ENCODE assay signal across 12 cellular contexts in genomic region chr6:72579865-72580264, GRCh38. TPM values are rescaled to one million over a fixed set of nuclear protein-coding genes. Genes with fewer than 3 reads are reported as not detected.
DNase-seq lines count a peak whose midpoint lies in the region; ATAC-seq and TF ChIP-seq lines count a peak whose summit lies in the region.
"Had no signal": no experiment of that assay in that cellular context is flagged by ENCODE, and none has a peak within 500 bp of the region (broad histone marks: within the 10 kb centered on the region; RNA-seq: fewer than 3 reads in every experiment).

No MANE protein-coding gene starts in this region.

- TF ChIP-seq CTCF in DOHH2 (IDR thresholded peaks at IDR 0.05; ENCODE audit: low read depth, low read length, poor library complexity, severe bottlenecking) (no peak), lower lobe of right lung (IDR thresholded peaks at IDR 0.05) (no peak), GM20000 (IDR thresholded peaks at IDR 0.05; ENCODE audit: extremely low read depth, missing control alignments) (no peak)

- H3F3A ChIP-seq in DOHH2 (ENCODE audit: control insufficient read depth, insufficient read depth) = no peaks in the 10 kb centered on the region

- H3K9me3 ChIP-seq in DOHH2 (ENCODE audit: control insufficient read depth, insufficient read depth, low read length) (no peaks in the 10 kb centered on the region), lower lobe of right lung (no peaks in the 10 kb centered on the region)
- H3K9me3 ChIP-seq: tibial nerve had no signal

- H3K4me1 ChIP-seq in DOHH2 (ENCODE audit: control insufficient read depth, low read length) (peaks cover 5% of the 10 kb centered on the region; the same call in 1 of the 2 replicates), lower lobe of right lung (no peaks in the 10 kb centered on the region)
- H3K4me1 ChIP-seq: tibial nerve had no signal

- peak; percentile 85 for ATAC-seq in GM19463 (IDR thresholded peaks at IDR 0.05; ENCODE audit: unreplicated experiment)
- ATAC-seq in HG03196 (IDR thresholded peaks at IDR 0.05; ENCODE audit: unreplicated experiment) = peak; percentile 67
- ATAC-seq in lower lobe of right lung = no peak

- H3K27me3 ChIP-seq in DOHH2 (ENCODE audit: control insufficient read depth, low read length) = no peaks in the 10 kb centered on the region
- no peaks in the 10 kb centered on the region for H3K27me3 ChIP-seq in lower lobe of right lung (ENCODE audit: low read depth)
- H3K27me3 ChIP-seq: tibial nerve had no signal

- H3K27ac ChIP-seq in DOHH2 (ENCODE audit: low read depth, low read length) = no peak overlapping the region
- H3K27ac ChIP-seq in lower lobe of right lung = no peak overlapping the region
- H3K27ac ChIP-seq: coronary artery, tibial nerve had no signal

- DNase-seq in SKM-1 treated with dmso at 0.1 percent for 144 hours (lab: John Stamatoyannopoulos, UW; ENCODE audit: unreplicated experiment) (peak; percentile 41), NCI-H2029 (lab: John Stamatoyannopoulos, UW) (no peak), lower lobe of right lung (no peak), GM20000 (ENCODE audit: low spot score) (no peak), COLO829 (ENCODE audit: low spot score) (no peak)
- DNase-seq: kidney, NCI-H2107 had no signal

- H3K9me2 ChIP-seq in DOHH2 (replicated peaks; ENCODE audit: control insufficient read depth, low read length) = no peaks in the 10 kb centered on the region

- no peaks in the 10 kb centered on the region for H3K36me3 ChIP-seq in DOHH2 (ENCODE audit: control insufficient read depth, low read length)
- no peaks in the 10 kb centered on the region for H3K36me3 ChIP-seq in lower lobe of right lung
- H3K36me3 ChIP-seq: tibial nerve had no signal

- H3K4me3 ChIP-seq in DOHH2 (ENCODE audit: low read length) (no peak overlapping the region), lower lobe of right lung (no peak overlapping the region)
- H3K4me3 ChIP-seq: coronary artery, tibial nerve had no signal

- no peaks in the 10 kb centered on the region for H3K79me2 ChIP-seq in DOHH2 (ENCODE audit: control insufficient read depth, low read length)

- no peaks in the 10 kb centered on the region for H4K20me1 ChIP-seq in DOHH2 (ENCODE audit: control insufficient read depth, insufficient read depth, low read depth, low read length)

- peak overlapping the region; percentile 33; the same call in 1 of the 2 replicates for H3K4me2 ChIP-seq in DOHH2 (ENCODE audit: low read length)

- intact Hi-C loops in lower lobe of right lung (cut with DNase I) = no loop called here

RNA-seq across cellular contexts. Expression of gene KCNQ5, which starts 42.0 kb away (rescaled TPM):
- total RNA-seq in lower lobe of right lung = 0.35 TPM

Comparison
In these comparisons a context has a peak if more than half of its experiments do, and no peak if none do; other contexts are left out.
1. ATAC-seq: peak in GM19463 (single experiment) and HG03196 (single experiment); none in lower lobe of right lung (0 of 2).